Comparison of ENCODE assay signal across 8 cellular contexts in the genomic region with DNA sequence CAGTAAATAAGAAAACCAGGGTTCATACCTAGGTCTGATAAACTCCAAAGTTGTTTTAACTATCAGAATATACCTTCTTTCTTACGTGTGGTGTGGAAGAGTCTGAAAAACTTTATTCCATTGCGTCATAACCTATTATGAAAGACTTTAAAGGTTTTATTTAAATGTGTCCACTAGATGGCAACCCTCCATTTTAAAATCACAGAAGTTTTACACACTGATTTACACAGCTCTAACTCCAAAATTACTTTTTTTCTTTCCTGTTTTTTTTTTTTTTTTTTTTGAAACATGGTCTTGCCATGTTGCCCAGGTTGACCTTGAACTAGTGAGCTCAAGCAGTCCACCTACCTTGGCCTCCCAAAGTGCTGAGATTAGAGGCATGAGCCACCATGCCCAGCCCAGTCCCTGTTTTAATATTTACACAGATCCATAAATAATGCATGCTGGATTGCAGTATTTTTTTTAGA. TPM values are rescaled to one million over a fixed set of nuclear protein-coding genes. Genes with fewer than 3 reads are reported as not detected.
DNase-seq lines count a peak whose midpoint lies in the region; ATAC-seq and TF ChIP-seq lines count a peak whose summit lies in the region.

No MANE protein-coding gene starts in this region.

- H3K27me3 ChIP-seq in adipocyte (replicated peaks; ENCODE audit: control insufficient read depth, insufficient read depth, low read length) (no peaks in the 10 kb centered on the region), gastrocnemius medialis (no peaks in the 10 kb centered on the region)

- peaks cover 12% of the 10 kb centered on the region for H3K4me1 ChIP-seq in adipocyte (ENCODE audit: control insufficient read depth, insufficient read depth, low read length)
- peaks cover 0 to 14% of the 10 kb centered on the region in 2 donors for H3K4me1 ChIP-seq in gastrocnemius medialis

- DNase-seq in Right ventricle myocardium inferior (ENCODE audit: missing footprints) (no peak), cardiac septum (ENCODE audit: low spot score) (no peak), NCI-H2196 treated with DMSO at 0.1 percent for 48 hours (lab: John Stamatoyannopoulos, UW; ENCODE audit: unreplicated experiment) (peak; percentile 26), adipocyte (ENCODE audit: low read depth) (peak; percentile 95), left cardiac atrium (no peak), gastrocnemius medialis (no peak), cortex of kidney (lab: John Stamatoyannopoulos, UW) (no peak)

- H3K4me3 ChIP-seq in adipocyte (ENCODE audit: low read length), result no peak overlapping the region
- no peak overlapping the region for H3K4me3 ChIP-seq in gastrocnemius medialis

- H3K9ac ChIP-seq in adipocyte (ENCODE audit: low read length), result peak overlapping the region; percentile 61

- H3K36me3 ChIP-seq in adipocyte (ENCODE audit: control insufficient read depth, insufficient read depth, low read length, severe bottlenecking) (no peaks in the 10 kb centered on the region), gastrocnemius medialis (no peaks in the 10 kb centered on the region)

- H3K27ac ChIP-seq in gastrocnemius medialis, result peak overlapping the region; percentile 62 to 74 (median 70)

- intact Hi-C loops in Right ventricle myocardium inferior (cut with DNase I), result loop anchor here (1.0 to 2.0 kb wide), 3 partner anchors 98 to 516 kb away; no protein-coding TSS in a partner anchor
- intact Hi-C loops in cardiac septum (cut with DNase I), result loop anchor here (2.0 kb wide), 1 partner anchor 161 kb away; no protein-coding TSS in a partner anchor
- intact Hi-C loops in left cardiac atrium (cut with DNase I), result loop anchor here (2.0 to 10.0 kb wide), 3 partner anchors 99 to 162 kb away; a partner anchor contains a TSS
- intact Hi-C loops in gastrocnemius medialis (cut with DNase I; ENCODE audit: low total_unique reads), result loop anchor here (1.0 to 2.0 kb wide), 3 partner anchors 99 to 203 kb away; a partner anchor contains a TSS

- ATAC-seq in Right ventricle myocardium inferior (peak; percentile 75), left cardiac atrium (peak; percentile 86 to 87), gastrocnemius medialis (peak; percentile 83 to 86), HG02623 (IDR thresholded peaks at IDR 0.05; ENCODE audit: unreplicated experiment) (no peak)

- no peaks in the 10 kb centered on the region for H3K9me3 ChIP-seq in adipocyte (ENCODE audit: control insufficient read depth, low read length)
- no peaks in the 10 kb centered on the region for H3K9me3 ChIP-seq in gastrocnemius medialis

- peak; percentile 53 to 86 (median 66) for TF ChIP-seq CTCF in gastrocnemius medialis (IDR thresholded peaks at IDR 0.05 in 4 of 5, conservative IDR thresholded peaks at IDR 0.05 in 1 of 5)

- no peak for TF ChIP-seq POLR2A in gastrocnemius medialis (IDR thresholded peaks at IDR 0.05)

- in situ Hi-C loops in gastrocnemius medialis (cut with MboI; ENCODE audit: low sequenced_read_pairs in 4 of 4), result loop anchor here (5.0 to 25.0 kb wide), 3 partner anchors 159 to 512 kb away; a partner anchor contains a TSS

RNA-seq across cellular contexts. Expression of a gene that starts 17.3 kb away (rescaled TPM):
- not detected for total RNA-seq in Right ventricle myocardium inferior
- not detected for total RNA-seq in cardiac septum
- not detected for total RNA-seq in left cardiac atrium
- total RNA-seq in gastrocnemius medialis, result not detected

Comparison
In these comparisons a context has a peak if more than half of its experiments do, and no peak if none do; other contexts are left out.
1. DNase-seq: peak in NCI-H2196 treated with DMSO at 0.1 percent for 48 hours (single experiment) and adipocyte (single experiment); none in Right ventricle myocardium inferior (single experiment), cardiac septum (single experiment), left cardiac atrium (single experiment), gastrocnemius medialis (0 of 2) and cortex of kidney (single experiment).